ENCODE assay signal across 8 cellular contexts in the genomic region with DNA sequence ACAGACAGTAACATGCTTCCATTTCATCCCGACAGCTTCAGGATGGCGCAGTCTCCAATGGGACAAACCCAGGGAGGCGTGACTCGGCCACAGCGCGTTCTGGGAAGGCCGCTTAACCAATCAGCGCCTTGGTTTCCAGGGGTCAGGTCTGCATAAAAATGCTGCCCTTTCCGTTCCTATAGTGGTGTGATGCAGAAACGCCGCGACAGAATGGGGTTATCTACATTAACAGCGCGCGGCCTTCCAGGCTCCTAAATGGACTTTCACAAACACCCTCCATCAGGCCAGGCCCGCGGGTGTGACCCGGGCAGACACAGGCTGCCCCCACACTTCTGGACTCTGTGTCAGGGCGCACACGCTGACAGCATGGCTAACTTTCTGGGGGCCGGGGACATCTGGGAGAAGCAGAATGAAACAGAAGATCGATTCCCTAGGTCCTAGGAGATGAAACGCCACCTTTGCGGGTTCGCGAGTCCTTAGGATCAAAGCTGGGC. TPM values are rescaled to one million over a fixed set of nuclear protein-coding genes. Genes with fewer than 3 reads are reported as not detected.
DNase-seq lines count a peak whose midpoint lies in the region; ATAC-seq and TF ChIP-seq lines count a peak whose summit lies in the region.

No MANE protein-coding gene starts in this region.

- peak; percentile 16 for ATAC-seq in GM18868 (IDR thresholded peaks at IDR 0.05; ENCODE audit: unreplicated experiment)
- ATAC-seq in HG03354 (IDR thresholded peaks at IDR 0.05; ENCODE audit: poor library complexity, severe bottlenecking, unreplicated experiment), result peak; percentile 31

- peak overlapping the region; percentile 86 to 98 (median 94) for H3K4me2 ChIP-seq in BLaER1 treated with 17β-estradiol and CSF1 and Interleukin-3, amounts not matched to agents 10 nM and 100 nM

- peak overlapping the region; percentile 46 to 77 (median 73); a peak in 21 of 22 replicates for H3K9ac ChIP-seq in BLaER1 treated with 17β-estradiol and CSF1 and Interleukin-3, amounts not matched to agents 10 nM and 100 nM

- peaks cover 13 to 37% (median 21%) of the 10 kb centered on the region in 10 experiments for H3K4me1 ChIP-seq in BLaER1 treated with 17β-estradiol and CSF1 and Interleukin-3, amounts not matched to agents 10 nM and 100 nM
- H3K4me1 ChIP-seq in cardiac muscle cell (ENCODE audit: low read depth), result peaks cover 28% of the 10 kb centered on the region

- DNase-seq in NCI-H524 treated with DMSO at 0.1 percent for 48 hours (lab: John Stamatoyannopoulos, UW) (peak; percentile 51), amniotic epithelial cell (ENCODE audit: low read depth) (peak; percentile 88), cardiac muscle cell (ENCODE audit: low read depth in 1 of 2, low spot score in 1 of 2) (peak; percentile 94 to 95), nucleus accumbens (lab: John Stamatoyannopoulos, UW) (peak in 55 of 56 donors; percentile 23 to 92 (median 75)), T-helper 9 cell (no peak)

- no peaks in the 10 kb centered on the region for H4K20me1 ChIP-seq in BLaER1 treated with 17β-estradiol and CSF1 and Interleukin-3, amounts not matched to agents 10 nM and 100 nM

- peak overlapping the region in 9 of 11 experiments; percentile 17 to 71 (median 44); a peak in 14 of 22 replicates for H3K27ac ChIP-seq in BLaER1 treated with 17β-estradiol and CSF1 and Interleukin-3, amounts not matched to agents 10 nM and 100 nM
- peak overlapping the region; percentile 35 for H3K27ac ChIP-seq in cardiac muscle cell

- H3K9me3 ChIP-seq in BLaER1 treated with 17β-estradiol and CSF1 and Interleukin-3, amounts not matched to agents 10 nM and 100 nM (replicated peaks in 1 of 11), result no peaks in the 10 kb centered on the region
- no peaks in the 10 kb centered on the region for H3K9me3 ChIP-seq in cardiac muscle cell (ENCODE audit: low read depth)

- H3K27me3 ChIP-seq in BLaER1 treated with 17β-estradiol and CSF1 and Interleukin-3, amounts not matched to agents 10 nM and 100 nM, result peaks cover 0 to 15% (median 6%) of the 10 kb centered on the region in 11 experiments; a peak in 7 of 22 replicates
- H3K27me3 ChIP-seq in cardiac muscle cell, result no peaks in the 10 kb centered on the region

- peak overlapping the region; percentile 64 to 80 (median 72) for H3K4me3 ChIP-seq in BLaER1 treated with 17β-estradiol and CSF1 and Interleukin-3, amounts not matched to agents 10 nM and 100 nM
- peak overlapping the region; percentile 57 for H3K4me3 ChIP-seq in cardiac muscle cell

- H3K36me3 ChIP-seq in BLaER1 treated with 17β-estradiol and CSF1 and Interleukin-3, amounts not matched to agents 10 nM and 100 nM, result no peaks in the 10 kb centered on the region
- H3K36me3 ChIP-seq in cardiac muscle cell, result no peaks in the 10 kb centered on the region

- TF ChIP-seq CTCF in cardiac muscle cell (IDR thresholded peaks at IDR 0.05; ENCODE audit: low read depth, low read length), result no peak

RNA-seq across cellular contexts. Expression of gene TMEM231, which starts 0.8 kb away (rescaled TPM):
- total RNA-seq in cardiac muscle cell, result 17.1 and 23.7 TPM in 2 replicates
- 20.3 and 21.5 TPM in 2 replicates for polyA plus RNA-seq in cardiac muscle cell

RNA-seq across cellular contexts. Expression of gene GABARAPL2, which starts 10.9 kb away (rescaled TPM):
- total RNA-seq in cardiac muscle cell, result 125 and 139 TPM in 2 replicates
- 426 and 456 TPM in 2 replicates for polyA plus RNA-seq in cardiac muscle cell

RNA-seq across cellular contexts. Expression of gene CHST5, which starts 19.4 kb away (rescaled TPM):
- total RNA-seq in cardiac muscle cell, result 0.35 and 0.66 TPM in 2 replicates
- polyA plus RNA-seq in cardiac muscle cell, result 0.05 TPM in 1 of 2 replicates, not detected in the other
